8 cellular contexts compared by ENCODE assay signal in the genomic region with DNA sequence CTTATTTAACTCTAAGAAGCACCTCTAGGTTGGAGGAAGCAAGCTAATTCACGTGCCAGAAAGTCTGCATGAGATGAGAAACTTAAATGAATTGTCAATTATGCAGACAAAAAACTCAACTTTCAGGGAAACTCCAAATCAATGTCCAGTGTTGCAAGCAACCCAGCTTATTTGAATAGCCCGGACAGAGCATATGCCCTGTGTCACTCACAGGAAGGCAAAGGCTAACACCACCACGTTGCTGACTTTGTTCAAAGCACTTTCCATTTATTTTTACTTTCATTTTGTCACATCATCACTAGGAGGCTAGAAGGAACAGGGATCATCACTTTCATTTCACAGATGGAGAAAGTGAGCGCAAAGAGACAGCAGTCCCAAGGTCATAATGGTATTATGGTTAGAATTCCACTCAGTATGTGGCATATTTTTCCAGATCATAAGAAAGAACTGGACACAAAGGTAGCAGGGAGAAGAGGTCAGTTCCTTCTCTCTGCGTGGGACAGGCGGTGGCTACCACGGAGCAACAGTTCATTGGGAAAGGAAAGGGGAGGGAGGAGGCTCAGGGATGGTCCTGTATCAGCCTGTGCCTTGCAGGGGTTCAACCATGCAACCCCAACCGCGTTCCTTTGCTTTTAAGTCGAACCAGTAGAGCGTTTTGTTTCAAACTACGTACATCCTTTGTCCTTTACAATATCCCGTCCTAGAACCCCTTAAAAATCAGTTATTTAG. TPM values are rescaled to one million over a fixed set of nuclear protein-coding genes. Genes with fewer than 3 reads are reported as not detected.
DNase-seq lines count a peak whose midpoint lies in the region; ATAC-seq and TF ChIP-seq lines count a peak whose summit lies in the region.

No MANE protein-coding gene starts in this region.

- DNase-seq in CD1c-positive myeloid dendritic cell (ENCODE audit: extremely low spot score): peak; percentile 45
- peak; percentile 71 for DNase-seq in Karpas-422
- DNase-seq in amniotic epithelial cell (ENCODE audit: low read depth): peak; percentile 56
- DNase-seq in sigmoid colon: no peak
- DNase-seq in omental fat pad (ENCODE audit: low spot score): no peak

- TF ChIP-seq CTCF in sigmoid colon (IDR thresholded peaks at IDR 0.05) (peak in 1 of 4 experiments; percentile 12), omental fat pad (IDR thresholded peaks at IDR 0.05) (no peak)

- peaks cover 8% of the 10 kb centered on the region; the same call in 1 of the 2 replicates for H4K20me1 ChIP-seq in Karpas-422 (ENCODE audit: insufficient read depth, low read depth, low read length)

- 5 to 9% methylated on average over 13 of the region's 13 CpGs for WGBS in sigmoid colon, 2 donors

- H3K27ac ChIP-seq in Karpas-422 (ENCODE audit: low read length): peak overlapping the region; percentile 88
- peak overlapping the region; percentile 93 to 95 (median 94) for H3K27ac ChIP-seq in sigmoid colon

- TF ChIP-seq POLR2A in sigmoid colon (IDR thresholded peaks at IDR 0.05): peak; percentile 33 to 49

- peaks cover 58% of the 10 kb centered on the region for H3K79me2 ChIP-seq in Karpas-422 (ENCODE audit: low read length)

- no peak overlapping the region for H2AFZ ChIP-seq in Karpas-422 (ENCODE audit: low read length)

- H3K27me3 ChIP-seq in Karpas-422 (ENCODE audit: low read length): no peaks in the 10 kb centered on the region
- H3K27me3 ChIP-seq in sigmoid colon: no peaks in the 10 kb centered on the region

- H3K9me3 ChIP-seq in Karpas-422 (ENCODE audit: low read length) (no peaks in the 10 kb centered on the region), sigmoid colon (no peaks in the 10 kb centered on the region)

- ATAC-seq in GM18907 (IDR thresholded peaks at IDR 0.05; ENCODE audit: unreplicated experiment) (peak; percentile 44), GM21528 (IDR thresholded peaks at IDR 0.05; ENCODE audit: low FRiP score, unreplicated experiment) (no peak), omental fat pad (ENCODE audit: low FRiP score) (no peak)

- peak overlapping the region; percentile 83 for H3K4me3 ChIP-seq in Karpas-422 (ENCODE audit: low read length)
- peak overlapping the region; percentile 70 for H3K4me3 ChIP-seq in iPS-11a (ENCODE audit: low read depth, low read length)
- peak overlapping the region; percentile 64 to 81 (median 79) for H3K4me3 ChIP-seq in sigmoid colon

- intact Hi-C loops in sigmoid colon (cut with DNase I): loop anchor here (2.0 to 10.0 kb wide), 5 partner anchors 52 to 530 kb away; no protein-coding TSS in a partner anchor

- H3K36me3 ChIP-seq in Karpas-422 (ENCODE audit: insufficient read depth, low read length) (peaks cover 21% of the 10 kb centered on the region; the same call in 1 of the 2 replicates), sigmoid colon (no peaks in the 10 kb centered on the region)

- H3K4me2 ChIP-seq in Karpas-422 (ENCODE audit: low read depth, low read length, poor library complexity, severe bottlenecking): peak overlapping the region; percentile 64

- H3K9ac ChIP-seq in Karpas-422 (ENCODE audit: low read length): peak overlapping the region; percentile 92

- no peak for TF ChIP-seq EP300 in sigmoid colon (IDR thresholded peaks at IDR 0.05)

- H3K9me2 ChIP-seq in Karpas-422 (replicated peaks; ENCODE audit: insufficient read depth, low read length): no peaks in the 10 kb centered on the region

- H3K4me1 ChIP-seq in Karpas-422 (ENCODE audit: low read length): peaks cover 59% of the 10 kb centered on the region
- H3K4me1 ChIP-seq in sigmoid colon: peaks cover 0 to 72% (median 63%) of the 10 kb centered on the region in 4 donors

RNA-seq across cellular contexts. Expression of gene HEG1, which starts 1.2 kb away (rescaled TPM):
- 57.3 and 57.9 TPM in 2 replicates for total RNA-seq in Karpas-422 (2014; rRNA removed; shearing (Covaris generic); ENCODE audit: low replicate concordance)
- total RNA-seq in sigmoid colon: 10 to 100 TPM; 24.5 to 61.6 (median 41.5) TPM
- 1 to 10 TPM in 2 of 3 donors, under 1 TPM in 1; 0.92 to 9.7 (median 1.8) TPM for polyA plus RNA-seq in sigmoid colon
- 100 to 1,000 TPM in 3 of 4 donors, 10 to 100 TPM in 1; 95.2 to 238 (median 147) TPM for total RNA-seq in omental fat pad

Comparison
In these comparisons a context has a peak if more than half of its experiments do, and no peak if none do; other contexts are left out.
1. DNase-seq: peak in CD1c-positive myeloid dendritic cell (single experiment), Karpas-422 (single experiment) and amniotic epithelial cell (single experiment); none in sigmoid colon (single experiment) and omental fat pad (single experiment).
2. Peak in every context shown above with its lines, with median percentiles within 50 percentile points of each other: H3K4me3 ChIP-seq.